ENCODE assay signal across 10 cellular contexts in the genomic region with DNA sequence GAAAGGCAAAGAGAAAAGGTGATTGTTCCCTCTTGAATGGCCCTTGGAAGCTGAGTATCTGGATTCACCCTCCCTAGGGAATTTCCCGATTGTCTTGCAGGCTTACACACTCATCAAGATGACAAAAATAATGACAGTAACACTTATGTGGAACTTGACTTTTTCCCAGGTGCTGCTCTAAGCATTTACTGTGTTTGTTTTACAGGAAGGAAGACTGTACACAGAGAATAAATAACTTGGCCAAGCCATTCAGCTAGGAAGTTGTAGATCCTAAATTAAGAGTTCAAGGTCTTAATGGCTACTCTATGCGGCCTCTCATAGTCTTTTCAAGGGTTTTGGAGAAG. TPM values are rescaled to one million over a fixed set of nuclear protein-coding genes. Genes with fewer than 3 reads are reported as not detected.
DNase-seq lines count a peak whose midpoint lies in the region; ATAC-seq, FAIRE-seq and TF ChIP-seq lines count a peak whose summit lies in the region.
"Had no signal": no experiment of that assay in that cellular context is flagged by ENCODE, and none has a peak within 500 bp of the region (broad histone marks: within the 10 kb centered on the region; RNA-seq: fewer than 3 reads in every experiment).

No MANE protein-coding gene starts in this region.

- intact Hi-C loops in activated T-helper 2 cell treated with anti-CD3 and anti-CD28 coated beads, Interferon-gamma antibody, Interleukin-2, Interleukin-4, amounts not matched to agents 10 μg/mL and 5 μg/mL and 100 μg/mL, durations not matched to agents 14 hours and 24 hours and 36 hours (cut with micrococcal nuclease) = loop anchor here (5.0 kb wide), 3 partner anchors 48 to 997 kb away; no protein-coding TSS in a partner anchor
- intact Hi-C loops in left lung (cut with DNase I) = no loop called here

- TF ChIP-seq CTCF in left lung (IDR thresholded peaks at IDR 0.05) = no peak
- TF ChIP-seq CTCF in tibial nerve (IDR thresholded peaks at IDR 0.05) = no peak
- no peak for TF ChIP-seq CTCF in D721Med (IDR thresholded peaks at IDR 0.05; ENCODE audit: insufficient read depth, missing control alignments)

- H3K27me3 ChIP-seq in left lung (peaks cover 0 to 29% of the 10 kb centered on the region in 2 donors), tibial nerve (peaks cover 0 to 8% of the 10 kb centered on the region in 2 donors)

- no peaks in the 10 kb centered on the region for H3K27me3 Mint-ChIP-seq in activated naive CD4-positive, alpha-beta T cell treated with anti-CD3 and anti-CD28 coated beads, Interleukin-2, amount 50 U/mL, for 24 hours
- H3K27me3 Mint-ChIP-seq in activated T-helper 2 cell treated with anti-CD3 and anti-CD28 coated beads, Interferon-gamma antibody, Interleukin-2, Interleukin-4, amounts not matched to agents 10 μg/mL and 5 μg/mL and 100 μg/mL, durations not matched to agents 14 hours and 24 hours and 36 hours (ENCODE audit: low read depth) = no peaks in the 10 kb centered on the region

- H3K4me1 ChIP-seq in left lung = peaks cover 0 to 9% of the 10 kb centered on the region in 2 donors
- peaks cover 0 to 37% (median 2%) of the 10 kb centered on the region in 4 donors for H3K4me1 ChIP-seq in tibial nerve

- peaks cover 7% of the 10 kb centered on the region for H3K36me3 Mint-ChIP-seq in activated naive CD4-positive, alpha-beta T cell treated with anti-CD3 and anti-CD28 coated beads, Interleukin-2, amount 50 U/mL, for 24 hours
- peaks cover 65% of the 10 kb centered on the region for H3K36me3 Mint-ChIP-seq in activated T-helper 2 cell treated with anti-CD3 and anti-CD28 coated beads, Interferon-gamma antibody, Interleukin-2, Interleukin-4, amounts not matched to agents 10 μg/mL and 5 μg/mL and 100 μg/mL, durations not matched to agents 14 hours and 24 hours and 36 hours (ENCODE audit: low read depth)

- DNase-seq in activated naive CD4-positive, alpha-beta T cell (lab: John Stamatoyannopoulos, UW) = no peak
- no peak for DNase-seq in activated T-helper 2 cell treated with anti-CD3 and anti-CD28 coated beads, Interferon-gamma antibody, Interleukin-2, Interleukin-4, amounts not matched to agents 10 μg/mL and 5 μg/mL and 100 μg/mL, durations not matched to agents 14 hours and 24 hours and 36 hours (ENCODE audit: low spot score)
- no peak for DNase-seq in left lung
- no peak for DNase-seq in tibial nerve (ENCODE audit: low spot score in 2 of 2)
- no peak for DNase-seq in effector CD4-positive, alpha-beta T cell
- DNase-seq in D721Med (ENCODE audit: insufficient read length, low spot score) = no peak
- no peak for DNase-seq in NCI-H748 treated with DMSO at 0.1 percent for 48 hours (lab: John Stamatoyannopoulos, UW)

- no peak for FAIRE-seq in D721Med (lab: Jason Lieb, UNC)
- FAIRE-seq: colon, G401.6 had no signal

- 45 to 48% methylated on average over 2 of the region's 2 CpGs for WGBS in tibial nerve, 2 donors

- peak; percentile 6 for ATAC-seq in left lung

- H3K9me3 ChIP-seq in left lung = peaks cover 5 to 14% of the 10 kb centered on the region in 2 donors
- H3K9me3 ChIP-seq in tibial nerve = peaks cover 0 to 14% (median 0%) of the 10 kb centered on the region in 4 donors

- peak overlapping the region; percentile 90 for H3K27ac Mint-ChIP-seq in activated naive CD4-positive, alpha-beta T cell treated with anti-CD3 and anti-CD28 coated beads, Interleukin-2, amount 50 U/mL, for 24 hours
- H3K27ac Mint-ChIP-seq in activated T-helper 2 cell treated with anti-CD3 and anti-CD28 coated beads, Interferon-gamma antibody, Interleukin-2, Interleukin-4, amounts not matched to agents 10 μg/mL and 5 μg/mL and 100 μg/mL, durations not matched to agents 14 hours and 24 hours and 36 hours = peak overlapping the region; percentile 63

- TF ChIP-seq EP300 in tibial nerve (IDR thresholded peaks at IDR 0.05) = no peak

- peak overlapping the region; percentile 86 for H3K4me3 Mint-ChIP-seq in activated naive CD4-positive, alpha-beta T cell treated with anti-CD3 and anti-CD28 coated beads, Interleukin-2, amount 50 U/mL, for 24 hours
- H3K4me3 Mint-ChIP-seq in activated T-helper 2 cell treated with anti-CD3 and anti-CD28 coated beads, Interferon-gamma antibody, Interleukin-2, Interleukin-4, amounts not matched to agents 10 μg/mL and 5 μg/mL and 100 μg/mL, durations not matched to agents 14 hours and 24 hours and 36 hours (ENCODE audit: low read depth) = peak overlapping the region; percentile 87

- peaks cover 6% of the 10 kb centered on the region for H3K9me3 Mint-ChIP-seq in activated naive CD4-positive, alpha-beta T cell treated with anti-CD3 and anti-CD28 coated beads, Interleukin-2, amount 50 U/mL, for 24 hours
- H3K9me3 Mint-ChIP-seq in activated T-helper 2 cell treated with anti-CD3 and anti-CD28 coated beads, Interferon-gamma antibody, Interleukin-2, Interleukin-4, amounts not matched to agents 10 μg/mL and 5 μg/mL and 100 μg/mL, durations not matched to agents 14 hours and 24 hours and 36 hours = peaks cover 26% of the 10 kb centered on the region

- no peaks in the 10 kb centered on the region for H3K36me3 ChIP-seq in left lung
- no peaks in the 10 kb centered on the region for H3K36me3 ChIP-seq in tibial nerve

- TF ChIP-seq POLR2A in tibial nerve (IDR thresholded peaks at IDR 0.05) = no peak

- H3K27ac ChIP-seq in left lung (peak overlapping the region; percentile 65 to 83), tibial nerve (peak overlapping the region in 2 of 4 donors; percentile 70 to 79)

- peaks cover 50% of the 10 kb centered on the region for H3K4me1 Mint-ChIP-seq in activated naive CD4-positive, alpha-beta T cell treated with anti-CD3 and anti-CD28 coated beads, Interleukin-2, amount 50 U/mL, for 24 hours
- H3K4me1 Mint-ChIP-seq in activated T-helper 2 cell treated with anti-CD3 and anti-CD28 coated beads, Interferon-gamma antibody, Interleukin-2, Interleukin-4, amounts not matched to agents 10 μg/mL and 5 μg/mL and 100 μg/mL, durations not matched to agents 14 hours and 24 hours and 36 hours (ENCODE audit: low read depth) = peaks cover 43% of the 10 kb centered on the region

- H3K4me3 ChIP-seq in left lung = peak overlapping the region; percentile 43 to 46
- H3K4me3 ChIP-seq in tibial nerve = peak overlapping the region; percentile 39 to 66 (median 56)

RNA-seq across cellular contexts. Expression of gene DPP4, which starts 0.5 kb away (rescaled TPM):
- total RNA-seq in activated T-helper 2 cell treated with anti-CD3 and anti-CD28 coated beads, Interferon-gamma antibody, Interleukin-2, Interleukin-4, amounts not matched to agents 10 μg/mL and 5 μg/mL and 100 μg/mL, durations not matched to agents 14 hours and 24 hours and 36 hours = 65.8 and 67.0 TPM in 2 replicates
- total RNA-seq in left lung (100 to 1,000 TPM in 1 of 2 donors, 10 to 100 TPM in 1; 28.0 to 105 TPM), tibial nerve (10 to 100 TPM in 3 of 4 donors, 1 to 10 TPM in 1; 5.2 to 22.8 (median 17.3) TPM)
